Comparison of ENCODE assay signal across 8 cellular contexts in genomic region chr2:96305091-96305978, GRCh38. TPM values are rescaled to one million over a fixed set of nuclear protein-coding genes. Genes with fewer than 3 reads are reported as not detected.
DNase-seq lines count a peak whose midpoint lies in the region; ATAC-seq and TF ChIP-seq lines count a peak whose summit lies in the region.

SNRNP200 (minus strand) TSS chr2:96305546; CDS start chr2:96305437, 109 bp downstream.

- peaks cover 7 to 19% of the 10 kb centered on the region in 2 donors for H3K4me1 ChIP-seq in adrenal gland (replicated peaks in 1 of 2)
- peaks cover 6 to 40% (median 24%) of the 10 kb centered on the region in 9 donors for H3K4me1 ChIP-seq in heart right ventricle

- DNase-seq in NCI-H1694 treated with DMSO at 0.1 percent for 48 hours (lab: John Stamatoyannopoulos, UW) = peak; percentile 81
- DNase-seq in adrenal gland = peak; percentile 82 to 90 (median 87)
- DNase-seq in heart right ventricle = peak; percentile 88 to 89
- DNase-seq in posterior cingulate gyrus = peak; percentile 86 to 99 (median 92)
- DNase-seq in type B pancreatic cell (ENCODE audit: extremely low spot score, unreplicated experiment) = peak; percentile 89

- H3K4me1 Mint-ChIP-seq in type B pancreatic cell (ENCODE audit: unreplicated experiment) = peaks cover 27% of the 10 kb centered on the region

- WGBS in adrenal gland, 4 donors = 1% methylated on average over 28 to 61 of the region's 61 CpGs
- 1% methylated on average over 61 of the region's 61 CpGs for WGBS in heart right ventricle, 2 donors

- peak within 1 kb of the TSS; percentile 97 for H3K27ac Mint-ChIP-seq in type B pancreatic cell

- peak within 1 kb of the TSS; percentile 100 for H3K4me3 Mint-ChIP-seq in type B pancreatic cell

- H3K27me3 Mint-ChIP-seq in type B pancreatic cell = no peaks in the 10 kb centered on the region

- no peaks in the 10 kb centered on the region for H3K9me3 ChIP-seq in adrenal gland (replicated peaks in 1 of 3)
- H3K9me3 ChIP-seq in heart right ventricle = no peaks in the 10 kb centered on the region

- H3K36me3 ChIP-seq in adrenal gland (replicated peaks in 1 of 2) (peaks cover 0 to 32% of the 10 kb centered on the region in 2 donors), heart right ventricle (peaks cover 0 to 44% (median 35%) of the 10 kb centered on the region in 9 donors)

- H3K4me3 ChIP-seq in adrenal gland (peak within 1 kb of the TSS; percentile 46 to 91 (median 78)), heart right ventricle (peak within 1 kb of the TSS; percentile 57 to 94 (median 74))

- intact Hi-C loops in T-helper 1 cell treated with Interleukin-12 subunit alpha and Interleukin-12 subunit beta and Interleukin-4 antibody, amounts not matched to agents 30 ng/mL and 1 ng/mL, for 36 hours (cut with micrococcal nuclease) = loop anchor here (1.0 to 2.0 kb wide), 15 partner anchors 10 to 435 kb away; partner anchors contain the start of genes CIAO1, DUSP2, ITPRIPL1 and KANSL3
- intact Hi-C loops in adrenal gland (cut with DNase I) = no loop called here
- intact Hi-C loops in heart right ventricle (cut with DNase I) = loop anchor here in 7 of 10 donors (1.0 to 10.0 kb wide), 6 partner anchors 38 to 203 kb away; partner anchors contain the start of genes NEURL3 (in 5 of the 7), CIAO1 (in 2 of the 7) and TMEM127 (in 1 of the 7)
- intact Hi-C loops in posterior cingulate gyrus (cut with DNase I) = loop anchor here (1.0 kb wide), 2 partner anchors 39 to 204 kb away; partner anchors contain the start of gene CIAO1

- TF ChIP-seq CTCF in adrenal gland (IDR thresholded peaks at IDR 0.05) (no peak), heart right ventricle (IDR thresholded peaks at IDR 0.05) (no peak), type B pancreatic cell (conservative IDR thresholded peaks at IDR 0.05) (no peak)

- H3K36me3 Mint-ChIP-seq in type B pancreatic cell = peaks cover 25% of the 10 kb centered on the region

- peak; percentile 87 for TF ChIP-seq POLR2A in GM15510 (IDR thresholded peaks at IDR 0.05; ENCODE audit: borderline replicate concordance, extremely low read depth, insufficient read length)
- TF ChIP-seq POLR2A in adrenal gland (IDR thresholded peaks at IDR 0.05) = peak; percentile 67 to 75

- ATAC-seq in HG02884 (IDR thresholded peaks at IDR 0.05; ENCODE audit: unreplicated experiment) (peak; percentile 88), heart right ventricle (peak; percentile 97 to 100 (median 99))

- H3K27ac ChIP-seq in adrenal gland (peak within 1 kb of the TSS in 4 of 5 donors; percentile 60 to 82 (median 72)), heart right ventricle (peak within 1 kb of the TSS; percentile 5 to 96 (median 86))

- no peaks in the 10 kb centered on the region for H3K9me3 Mint-ChIP-seq in type B pancreatic cell

- H3K27me3 ChIP-seq in adrenal gland (no peaks in the 10 kb centered on the region), heart right ventricle (no peaks in the 10 kb centered on the region)

RNA-seq across cellular contexts. Expression of gene SNRNP200, which starts in this region (rescaled TPM):
- total RNA-seq in T-helper 1 cell treated with Interleukin-12 subunit alpha and Interleukin-12 subunit beta and Interleukin-4 antibody, amounts not matched to agents 30 ng/mL and 1 ng/mL, for 36 hours = 186 and 187 TPM in 2 replicates
- total RNA-seq in adrenal gland (100 to 1,000 TPM in 2 of 8 donors, 10 to 100 TPM in 6; 69.3 to 114 (median 96.1) TPM), heart right ventricle (10 to 100 TPM; 56.2 to 70.5 (median 63.6) TPM), type B pancreatic cell (ENCODE audit: low replicate concordance) (136 and 184 TPM in 2 replicates)
- polyA plus RNA-seq in adrenal gland (100 to 1,000 TPM in 2 of 3 donors, 10 to 100 TPM in 1; 80.9 to 117 (median 103) TPM), heart right ventricle (10 to 100 TPM; 49.2 to 67.5 TPM)

Comparison
In these comparisons a context has a peak if more than half of its experiments do, and no peak if none do; other contexts are left out.
1. Peak in every context shown above with its lines: DNase-seq, ATAC-seq, H3K4me3 ChIP-seq and H3K27ac ChIP-seq.
2. intact Hi-C loops: an anchor here in T-helper 1 cell treated with Interleukin-12 subunit alpha and Interleukin-12 subunit beta and Interleukin-4 antibody, amounts not matched to agents 30 ng/mL and 1 ng/mL, for 36 hours (1.0 to 2.0 kb wide), heart right ventricle (1.0 to 10.0 kb wide) and posterior cingulate gyrus (1.0 kb wide); none called in adrenal gland.